8 cellular contexts compared by ENCODE assay signal in genomic region chr11:126415669-126416420, GRCh38.
DNase-seq lines count a peak whose midpoint lies in the region; ATAC-seq and TF ChIP-seq lines count a peak whose summit lies in the region.

No MANE protein-coding gene starts in this region.

- no peak for TF ChIP-seq CTCF in right lobe of liver (IDR thresholded peaks at IDR 0.05)

- no peaks in the 10 kb centered on the region for H3K4me1 Mint-ChIP-seq in central memory CD8-positive, alpha-beta T cell
- H3K4me1 Mint-ChIP-seq in stimulated activated naive B cell treated with anti-CD40 and anti-IgM and Interleukin-4, amounts not matched to agents 10 μg/mL and 1 μg/mL and 100 μg/mL, for 72 hours, result peaks cover 15 to 31% of the 10 kb centered on the region in 2 donors

- H3K4me1 ChIP-seq in HUES6 (ENCODE audit: control insufficient read depth, insufficient read depth, low read length) (peaks cover 9% of the 10 kb centered on the region), right lobe of liver (peaks cover 0 to 6% (median 2%) of the 10 kb centered on the region in 4 donors)

- H3K27me3 ChIP-seq in HUES6 (ENCODE audit: control insufficient read depth, insufficient read depth, low read length) (peaks cover 8% of the 10 kb centered on the region), right lobe of liver (no peaks in the 10 kb centered on the region)

- DNase-seq in central memory CD8-positive, alpha-beta T cell (ENCODE audit: low spot score in 2 of 2), result no peak
- no peak for DNase-seq in right lobe of liver
- no peak for DNase-seq in stimulated activated naive B cell treated with anti-CD40 and anti-IgM and Interleukin-4, amounts not matched to agents 10 μg/mL and 1 μg/mL and 100 μg/mL, for 72 hours
- DNase-seq in KBM-7, result no peak
- no peak for DNase-seq in HK-2 (ENCODE audit: unreplicated experiment)
- no peak for DNase-seq in HuH-7.5 (ENCODE audit: low spot score)

- intact Hi-C loops in right lobe of liver (cut with DNase I), result no loop called here

- H3K4me3 Mint-ChIP-seq in central memory CD8-positive, alpha-beta T cell, result peak overlapping the region; percentile 49
- peak overlapping the region; percentile 67 to 78 for H3K4me3 Mint-ChIP-seq in stimulated activated naive B cell treated with anti-CD40 and anti-IgM and Interleukin-4, amounts not matched to agents 10 μg/mL and 1 μg/mL and 100 μg/mL, for 72 hours

- in situ Hi-C loops in KBM-7 (cut with MboI; ENCODE audit: low pct_unique_long_range_greater_than_20kb, low sequenced_read_pairs), result no loop called here

- H3K27me3 Mint-ChIP-seq in central memory CD8-positive, alpha-beta T cell, result no peaks in the 10 kb centered on the region
- peaks cover 9 to 15% of the 10 kb centered on the region in 2 donors for H3K27me3 Mint-ChIP-seq in stimulated activated naive B cell treated with anti-CD40 and anti-IgM and Interleukin-4, amounts not matched to agents 10 μg/mL and 1 μg/mL and 100 μg/mL, for 72 hours

- no peak overlapping the region for H3K27ac Mint-ChIP-seq in central memory CD8-positive, alpha-beta T cell (ENCODE audit: low read depth)
- H3K27ac Mint-ChIP-seq in stimulated activated naive B cell treated with anti-CD40 and anti-IgM and Interleukin-4, amounts not matched to agents 10 μg/mL and 1 μg/mL and 100 μg/mL, for 72 hours, result peak overlapping the region; percentile 49

- H3K27ac ChIP-seq in HUES6 (ENCODE audit: low read depth, low read length), result no peak overlapping the region
- H3K27ac ChIP-seq in right lobe of liver, result peak overlapping the region; percentile 37 to 57 (median 47)

- no peaks in the 10 kb centered on the region for H3K9me3 Mint-ChIP-seq in central memory CD8-positive, alpha-beta T cell
- H3K9me3 Mint-ChIP-seq in stimulated activated naive B cell treated with anti-CD40 and anti-IgM and Interleukin-4, amounts not matched to agents 10 μg/mL and 1 μg/mL and 100 μg/mL, for 72 hours, result no peaks in the 10 kb centered on the region

- H3K4me3 ChIP-seq in HUES6 (ENCODE audit: low read depth, low read length) (0 out of 2 replicates have a peak overlapping the region, but pooled peaks have one; percentile 60), right lobe of liver (no peak overlapping the region)

- no peak for ATAC-seq in central memory CD8-positive, alpha-beta T cell (replicated peaks; ENCODE audit: extremely low read depth, poor library complexity, severe bottlenecking)
- peak in 3 of 4 donors; percentile 14 to 30 (median 16) for ATAC-seq in right lobe of liver
- ATAC-seq in stimulated activated naive B cell treated with anti-CD40 and anti-IgM and Interleukin-4, amounts not matched to agents 10 μg/mL and 1 μg/mL and 100 μg/mL, for 72 hours (replicated peaks), result peak in 1 of 2 donors; percentile 10
- ATAC-seq in GM18873 (IDR thresholded peaks at IDR 0.05; ENCODE audit: low FRiP score, unreplicated experiment), result no peak

- no peaks in the 10 kb centered on the region for H3K36me3 Mint-ChIP-seq in central memory CD8-positive, alpha-beta T cell (ENCODE audit: insufficient read depth)
- H3K36me3 Mint-ChIP-seq in stimulated activated naive B cell treated with anti-CD40 and anti-IgM and Interleukin-4, amounts not matched to agents 10 μg/mL and 1 μg/mL and 100 μg/mL, for 72 hours, result peaks cover 8 to 14% of the 10 kb centered on the region in 2 donors

- H3K36me3 ChIP-seq in HUES6 (ENCODE audit: control insufficient read depth, insufficient read depth, low read length), result 0 out of 2 replicates have a peak, but pooled peaks cover 6% of the 10 kb centered on the region
- peaks cover 0 to 8% (median under 1%) of the 10 kb centered on the region in 4 donors for H3K36me3 ChIP-seq in right lobe of liver

- WGBS in right lobe of liver (ENCODE audit: insufficient coverage, low coverage, low lambda C conversion rate, missing lambda C conversion rate), result 73% methylated on average over 7 of the region's 19 CpGs

- no peak overlapping the region for H3K9ac ChIP-seq in HUES6 (ENCODE audit: low read length)

- H3K9me3 ChIP-seq in HUES6 (ENCODE audit: control insufficient read depth, insufficient read depth, low read depth, low read length) (no peaks in the 10 kb centered on the region), right lobe of liver (no peaks in the 10 kb centered on the region)

- TF ChIP-seq POLR2A in right lobe of liver (IDR thresholded peaks at IDR 0.05), result no peak

Comparison
In these comparisons a context has a peak if more than half of its experiments do, and no peak if none do; other contexts are left out.
1. ATAC-seq: peak in right lobe of liver (3 of 4); none in central memory CD8-positive, alpha-beta T cell (single experiment) and GM18873 (single experiment).